Comparison of ENCODE assay signal across 8 cellular contexts in the genomic region with DNA sequence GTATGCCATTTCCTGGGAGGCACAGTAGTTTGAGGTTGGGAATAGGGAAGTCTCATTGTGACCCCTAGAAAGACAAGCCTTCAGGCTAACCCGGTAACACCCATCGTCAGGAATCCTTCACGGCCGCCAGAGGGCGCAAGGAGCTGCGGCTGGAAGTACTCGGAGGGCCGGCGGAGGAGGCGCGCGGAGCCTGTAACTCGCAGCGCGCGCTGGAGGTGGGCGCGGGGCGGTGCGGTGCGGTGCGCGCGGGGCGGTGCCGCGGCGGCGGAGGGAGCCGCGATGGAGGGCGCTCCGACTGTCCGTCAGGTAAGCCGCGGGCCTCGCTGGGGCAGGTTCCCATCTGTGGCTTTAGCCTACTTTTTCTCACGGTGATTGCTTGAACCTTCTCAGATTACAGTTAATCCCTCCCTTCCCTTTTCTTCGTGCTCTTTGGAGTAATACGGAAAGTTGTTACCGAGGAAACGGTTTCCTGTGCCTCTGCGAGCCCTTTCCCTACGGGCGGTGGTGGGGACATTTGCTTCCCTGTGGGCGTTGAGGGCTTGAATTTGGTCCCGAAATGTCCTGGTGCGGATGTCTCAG. TPM values are rescaled to one million over a fixed set of nuclear protein-coding genes. Genes with fewer than 3 reads are reported as not detected.
DNase-seq lines count a peak whose midpoint lies in the region; ATAC-seq and TF ChIP-seq lines count a peak whose summit lies in the region.

A gene (plus strand): TSS at position 158 of the 579 bp plus-strand sequence. CDS start 122 bp downstream, at position 280.

- H3K36me3 Mint-ChIP-seq in activated naive CD4-positive, alpha-beta T cell treated with anti-CD3 and anti-CD28 coated beads for 36 hours (ENCODE audit: low read depth), result no peaks in the 10 kb centered on the region

- no peak for TF ChIP-seq EP300 in suprapubic skin (IDR thresholded peaks at IDR 0.05)

- no peaks in the 10 kb centered on the region for H3K27me3 Mint-ChIP-seq in activated naive CD4-positive, alpha-beta T cell treated with anti-CD3 and anti-CD28 coated beads for 36 hours (ENCODE audit: low read depth)

- H3K4me3 Mint-ChIP-seq in activated naive CD4-positive, alpha-beta T cell treated with anti-CD3 and anti-CD28 coated beads for 36 hours, result peak within 1 kb of the TSS; percentile 75

- H3K27me3 ChIP-seq in GM06990 (replicated peaks; ENCODE audit: control insufficient read depth, insufficient read depth, low read length) (no peaks in the 10 kb centered on the region), SJSA1 (replicated peaks) (no peaks in the 10 kb centered on the region), suprapubic skin (no peaks in the 10 kb centered on the region)

- ATAC-seq in HG02571 (IDR thresholded peaks at IDR 0.05; ENCODE audit: unreplicated experiment), result peak; percentile 90

- H3K27ac ChIP-seq in SJSA1 (peak within 1 kb of the TSS; percentile 31), suprapubic skin (no peak within 1 kb of the TSS)

- no peaks in the 10 kb centered on the region for H3K36me3 ChIP-seq in GM06990 (ENCODE audit: control insufficient read depth, insufficient read depth, low read length)
- no peaks in the 10 kb centered on the region for H3K36me3 ChIP-seq in SJSA1
- no peaks in the 10 kb centered on the region for H3K36me3 ChIP-seq in suprapubic skin

- H3K9me3 ChIP-seq in SJSA1 (replicated peaks), result no peaks in the 10 kb centered on the region
- no peaks in the 10 kb centered on the region for H3K9me3 ChIP-seq in suprapubic skin

- intact Hi-C loops in activated naive CD4-positive, alpha-beta T cell treated with anti-CD3 and anti-CD28 coated beads for 36 hours (cut with micrococcal nuclease), result loop anchor here (1.0 to 2.0 kb wide), 7 partner anchors 75 to 374 kb away; a partner anchor contains a TSS

- 1% methylated on average over 29 of the region's 48 CpGs for WGBS in suprapubic skin

- peaks cover 6% of the 10 kb centered on the region for H3K4me1 Mint-ChIP-seq in activated naive CD4-positive, alpha-beta T cell treated with anti-CD3 and anti-CD28 coated beads for 36 hours (ENCODE audit: low read depth)

- peak; percentile 87 for DNase-seq in GM06990 (ENCODE audit: extremely low read depth, insufficient read length)
- peak; percentile 77 for DNase-seq in MV-4-11 (lab: John Stamatoyannopoulos, UW)
- peak; percentile 80 to 84 for DNase-seq in SJSA1 (ENCODE audit: low read depth in 1 of 2, low spot score in 2 of 2)
- peak; percentile 89 for DNase-seq in activated naive CD4-positive, alpha-beta T cell treated with anti-CD3 and anti-CD28 coated beads for 36 hours
- no peak for DNase-seq in glomerular endothelial cell (ENCODE audit: extremely low read depth, low read depth, low spot score)
- DNase-seq in occipital lobe (lab: John Stamatoyannopoulos, UW), result peak; percentile 68
- DNase-seq in suprapubic skin (ENCODE audit: low spot score in 2 of 2), result peak; percentile 88 to 91

- H3K9me3 Mint-ChIP-seq in activated naive CD4-positive, alpha-beta T cell treated with anti-CD3 and anti-CD28 coated beads for 36 hours, result no peaks in the 10 kb centered on the region

- peak; percentile 83 for TF ChIP-seq CTCF in GM06990 (IDR thresholded peaks at IDR 0.05; ENCODE audit: insufficient read depth, low read length, poor library complexity, severe bottlenecking)
- TF ChIP-seq CTCF in suprapubic skin (IDR thresholded peaks at IDR 0.05), result peak; percentile 78 to 84

- H3K27ac Mint-ChIP-seq in activated naive CD4-positive, alpha-beta T cell treated with anti-CD3 and anti-CD28 coated beads for 36 hours, result no peak within 1 kb of the TSS

- CTCF ChIA-PET in activated naive CD4-positive, alpha-beta T cell treated with anti-CD3 and anti-CD28 coated beads for 36 hours (lab: Charles Lee), result interaction anchor here (0.6 to 1.4 kb wide), 7 partner anchors 9 to 1420 kb away, joined by 3 to 7 read pairs (median 3); no protein-coding TSS in a partner anchor

- TF ChIP-seq POLR2A in suprapubic skin (IDR thresholded peaks at IDR 0.05), result no peak

- peaks cover 5% of the 10 kb centered on the region for H3K4me1 ChIP-seq in SJSA1 (replicated peaks)
- peaks cover 7% of the 10 kb centered on the region for H3K4me1 ChIP-seq in suprapubic skin

- peak within 1 kb of the TSS; percentile 69 for H3K4me3 ChIP-seq in GM06990 (replicated peaks; ENCODE audit: low read depth, low read length)
- H3K4me3 ChIP-seq in SJSA1, result peak within 1 kb of the TSS; percentile 66
- H3K4me3 ChIP-seq in suprapubic skin, result peak within 1 kb of the TSS; percentile 61

RNA-seq across cellular contexts. Expression of the gene that starts here (rescaled TPM):
- total RNA-seq in SJSA1 (2014; rRNA removed; shearing (Covaris generic)), result 13.8 and 29.7 TPM in 2 replicates
- 1 to 10 TPM in 1 of 2 experiments, under 1 TPM in 1; 0.67 to 1.3 TPM for total RNA-seq in activated naive CD4-positive, alpha-beta T cell treated with anti-CD3 and anti-CD28 coated beads for 36 hours
- total RNA-seq in glomerular endothelial cell (14.4 and 17.8 TPM in 2 replicates), occipital lobe (5.0 TPM), suprapubic skin (10 to 100 TPM; 16.5 to 70.9 (median 25.5) TPM)
